Comparison of ENCODE assay signal across 9 cellular contexts in genomic region chr3:52244061-52244628, GRCh38. TPM values are rescaled to one million over a fixed set of nuclear protein-coding genes. Genes with fewer than 3 reads are reported as not detected.
A peak's percentile ranks its signal among the peaks of the same experiment; 100 is the strongest.
DNase-seq lines count a peak whose midpoint lies in the region; ATAC-seq and TF ChIP-seq lines count a peak whose summit lies in the region.
"Had no signal": no experiment of that assay in that cellular context is flagged by ENCODE, and none has a peak within 500 bp of the region (broad histone marks: within the 10 kb centered on the region; RNA-seq: fewer than 3 reads in every experiment).

No MANE protein-coding gene starts in this region.

- peak overlapping the region in 1 of 7 experiments; percentile 46 for H3K4me3 ChIP-seq in skin epidermis
- H3K4me3 ChIP-seq in thyroid gland (replicated peaks in 1 of 3) = no peak overlapping the region
- H3K4me3 ChIP-seq in OCI-LY7 (ENCODE audit: low read depth, low read length, poor library complexity, severe bottlenecking) = no peak overlapping the region

- peak overlapping the region in 18 of 21 experiments; percentile 19 to 98 (median 90) for H3K27ac ChIP-seq in skin epidermis
- peak overlapping the region in 1 of 3 donors; percentile 17 for H3K27ac ChIP-seq in thyroid gland
- H3K27ac ChIP-seq in OCI-LY7 (ENCODE audit: low read depth, low read length, poor library complexity, severe bottlenecking) = no peak overlapping the region
- H3K27ac ChIP-seq: 22Rv1 had no signal

- ATAC-seq in activated CD4-positive, CD25-positive, alpha-beta regulatory T cell treated with anti-CD3 and anti-CD28 coated beads, Interleukin-2, amount 50 U/mL, for 24 hours = peak; percentile 15 to 19
- ATAC-seq in HG03196 (IDR thresholded peaks at IDR 0.05; ENCODE audit: unreplicated experiment) = peak; percentile 22
- ATAC-seq in esophagus mucosa = peak; percentile 66

- WGBS in thyroid gland, 2 donors = 68 to 92% methylated on average over 5 to 7 of the region's 8 CpGs

- no peaks in the 10 kb centered on the region for H3K79me2 ChIP-seq in OCI-LY7 (ENCODE audit: insufficient read depth, low read depth, low read length)

- no peak for DNase-seq in activated CD4-positive, CD25-positive, alpha-beta regulatory T cell (lab: John Stamatoyannopoulos, UW)
- DNase-seq in UCSD-AML1 (lab: John Stamatoyannopoulos, UW; ENCODE audit: unreplicated experiment) (peak; percentile 76), thyroid gland (no peak), OCI-LY7 (ENCODE audit: low spot score) (no peak)

- intact Hi-C loops in thyroid gland (cut with DNase I) = no loop called here
- intact Hi-C loops in OCI-LY7 (cut with micrococcal nuclease; ENCODE audit: unreplicated experiment) = no loop called here

- no peaks in the 10 kb centered on the region for H3K9me2 ChIP-seq in OCI-LY7 (ENCODE audit: insufficient read depth, low read length)

- CTCF ChIA-PET in OCI-LY7 (lab: Charles Lee; ENCODE audit: unreplicated experiment) = no interaction called here

- TF ChIP-seq CTCF in thyroid gland (IDR thresholded peaks at IDR 0.05) (no peak), OCI-LY7 (conservative IDR thresholded peaks at IDR 0.05; ENCODE audit: low read length) (no peak)

- no peak overlapping the region for H2AFZ ChIP-seq in OCI-LY7 (ENCODE audit: low read length)

- no peaks in the 10 kb centered on the region for H4K20me1 ChIP-seq in OCI-LY7 (ENCODE audit: insufficient read depth, low read length)

- no peak for TF ChIP-seq POLR2A in thyroid gland (IDR thresholded peaks at IDR 0.05)

- POLR2A ChIA-PET in OCI-LY7 (lab: Charles Lee) = interaction anchor here (0.6 to 0.8 kb wide), 2 partner anchors 9 to 32 kb away, joined by 6 to 10 read pairs; no protein-coding TSS in a partner anchor

- no peak overlapping the region for H3K4me2 ChIP-seq in OCI-LY7 (ENCODE audit: low read length)

- BruUV-seq in OCI-LY7 (replicated peaks; lab: Mats Ljungman, UMichigan) = no TSS peak

- no peaks in the 10 kb centered on the region for H3K9me3 ChIP-seq in thyroid gland
- H3K9me3 ChIP-seq in OCI-LY7 (ENCODE audit: low read length) = no peaks in the 10 kb centered on the region

- H3K27me3 ChIP-seq in thyroid gland = no peaks in the 10 kb centered on the region

- no peaks in the 10 kb centered on the region for H3K36me3 ChIP-seq in thyroid gland
- H3K36me3 ChIP-seq in OCI-LY7 (ENCODE audit: insufficient read depth, low read length) = peaks cover 10% of the 10 kb centered on the region

- peaks cover 9 to 42% of the 10 kb centered on the region in 2 donors for H3K4me1 ChIP-seq in thyroid gland
- H3K4me1 ChIP-seq in OCI-LY7 (ENCODE audit: insufficient read depth, low read length, poor library complexity, severe bottlenecking) = peaks cover 16% of the 10 kb centered on the region

RNA-seq across cellular contexts. Expression of gene PPM1M, which starts 1.4 kb away (rescaled TPM):
- total RNA-seq in esophagus mucosa = 9.5 TPM
- total RNA-seq in thyroid gland = 10 to 100 TPM; 15.8 to 22.8 (median 18.0) TPM
- 1.1 and 4.4 TPM in 2 replicates for total RNA-seq in OCI-LY7 (2014; rRNA removed; shearing (Covaris generic))
- 13.8 and 15.6 TPM in 2 replicates for total RNA-seq in OCI-LY7 (2022)

RNA-seq across cellular contexts. Expression of gene TWF2, which starts 5.2 kb away (rescaled TPM):
- 37.4 TPM for total RNA-seq in esophagus mucosa
- 10 to 100 TPM; 28.3 to 61.1 (median 50.4) TPM for total RNA-seq in thyroid gland
- total RNA-seq in OCI-LY7 (2014; rRNA removed; shearing (Covaris generic)) = 40.0 and 52.8 TPM in 2 replicates
- total RNA-seq in OCI-LY7 (2022) = 60.2 and 64.9 TPM in 2 replicates

RNA-seq across cellular contexts. Expression of gene TLR9, which starts 18.7 kb away (rescaled TPM):
- 0.04 TPM for total RNA-seq in esophagus mucosa
- under 1 TPM in 1 of 4 donors, not detected in 3; 0.40 TPM for total RNA-seq in thyroid gland
- 0.51 and 1.7 TPM in 2 replicates for total RNA-seq in OCI-LY7 (2014; rRNA removed; shearing (Covaris generic))
- total RNA-seq in OCI-LY7 (2022) = 3.7 and 9.0 TPM in 2 replicates

RNA-seq across cellular contexts. Expression of gene WDR82, which starts 34.3 kb away (rescaled TPM):
- total RNA-seq in esophagus mucosa (52.2 TPM), thyroid gland (10 to 100 TPM; 66.4 to 76.4 (median 72.2) TPM), OCI-LY7 (2022) (66.2 and 67.9 TPM in 2 replicates)
- 27.8 and 38.5 TPM in 2 replicates for total RNA-seq in OCI-LY7 (2014; rRNA removed; shearing (Covaris generic))

RNA-seq across cellular contexts. Expression of gene GLYCTK, which starts 43.5 kb away (rescaled TPM):
- 7.2 TPM for total RNA-seq in esophagus mucosa
- 10 to 100 TPM in 3 of 4 donors, 1 to 10 TPM in 1; 8.9 to 20.3 (median 15.3) TPM for total RNA-seq in thyroid gland
- 24.5 and 28.1 TPM in 2 replicates for total RNA-seq in OCI-LY7 (2014; rRNA removed; shearing (Covaris generic))
- total RNA-seq in OCI-LY7 (2022) = 28.6 and 29.6 TPM in 2 replicates
